ENCODE assay signal across 1 cellular context in the genomic region with DNA sequence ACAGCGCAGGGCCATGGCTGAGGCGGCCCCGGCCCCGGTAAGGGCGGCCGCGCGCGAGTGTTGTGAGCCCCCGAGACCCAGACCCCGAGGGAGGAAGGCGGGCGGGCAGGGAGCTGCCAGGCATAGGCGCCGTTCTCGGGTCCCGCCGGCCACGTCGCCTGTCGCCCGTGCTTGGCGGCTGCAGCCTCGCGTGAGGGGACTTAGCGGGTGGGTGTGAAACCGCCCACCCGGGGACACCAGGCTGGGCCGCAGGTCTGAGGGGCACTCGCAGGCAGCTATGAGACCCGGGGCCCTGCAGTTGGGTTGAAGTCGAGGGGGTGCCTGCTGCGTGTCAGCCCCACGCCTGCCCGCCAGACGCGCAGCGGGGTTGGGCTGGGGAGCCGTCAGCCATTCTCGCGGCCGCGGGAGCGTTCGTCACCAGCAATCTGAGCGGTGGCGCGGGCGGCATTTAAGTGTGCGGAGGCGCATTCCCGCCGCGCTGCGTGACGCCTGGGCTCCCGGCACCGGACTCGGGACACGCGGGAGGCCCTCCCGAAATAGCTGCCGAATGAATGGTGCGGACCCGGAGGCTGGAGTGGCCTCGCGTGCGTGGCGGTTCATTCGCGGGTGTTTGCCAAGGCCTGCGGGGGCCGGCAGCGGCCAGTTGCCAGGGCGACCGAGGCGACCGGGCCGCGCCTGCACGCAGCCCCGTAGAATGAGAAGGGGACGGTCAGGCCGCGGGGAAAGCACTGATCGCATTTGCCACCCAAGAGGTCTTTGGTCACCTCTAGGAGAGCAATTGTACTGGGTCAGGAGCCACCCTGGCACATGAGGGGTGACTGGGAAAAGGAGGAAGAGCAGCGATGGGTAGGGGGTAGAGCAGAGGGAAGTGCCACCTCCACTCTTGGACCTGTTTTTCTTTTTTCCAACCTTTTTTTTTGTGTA.
A peak's percentile ranks its signal among the peaks of the same experiment; 100 is the strongest.
TF ChIP-seq lines count a peak whose summit lies in the region.

No MANE protein-coding gene starts in this region.

TF ChIP-seq in K562, 482 proteins besides CTCF, POLR2A, EP300 and RAD21 (continued from another document and continues in another):
- TF ChIP-seq, protein P1, sequence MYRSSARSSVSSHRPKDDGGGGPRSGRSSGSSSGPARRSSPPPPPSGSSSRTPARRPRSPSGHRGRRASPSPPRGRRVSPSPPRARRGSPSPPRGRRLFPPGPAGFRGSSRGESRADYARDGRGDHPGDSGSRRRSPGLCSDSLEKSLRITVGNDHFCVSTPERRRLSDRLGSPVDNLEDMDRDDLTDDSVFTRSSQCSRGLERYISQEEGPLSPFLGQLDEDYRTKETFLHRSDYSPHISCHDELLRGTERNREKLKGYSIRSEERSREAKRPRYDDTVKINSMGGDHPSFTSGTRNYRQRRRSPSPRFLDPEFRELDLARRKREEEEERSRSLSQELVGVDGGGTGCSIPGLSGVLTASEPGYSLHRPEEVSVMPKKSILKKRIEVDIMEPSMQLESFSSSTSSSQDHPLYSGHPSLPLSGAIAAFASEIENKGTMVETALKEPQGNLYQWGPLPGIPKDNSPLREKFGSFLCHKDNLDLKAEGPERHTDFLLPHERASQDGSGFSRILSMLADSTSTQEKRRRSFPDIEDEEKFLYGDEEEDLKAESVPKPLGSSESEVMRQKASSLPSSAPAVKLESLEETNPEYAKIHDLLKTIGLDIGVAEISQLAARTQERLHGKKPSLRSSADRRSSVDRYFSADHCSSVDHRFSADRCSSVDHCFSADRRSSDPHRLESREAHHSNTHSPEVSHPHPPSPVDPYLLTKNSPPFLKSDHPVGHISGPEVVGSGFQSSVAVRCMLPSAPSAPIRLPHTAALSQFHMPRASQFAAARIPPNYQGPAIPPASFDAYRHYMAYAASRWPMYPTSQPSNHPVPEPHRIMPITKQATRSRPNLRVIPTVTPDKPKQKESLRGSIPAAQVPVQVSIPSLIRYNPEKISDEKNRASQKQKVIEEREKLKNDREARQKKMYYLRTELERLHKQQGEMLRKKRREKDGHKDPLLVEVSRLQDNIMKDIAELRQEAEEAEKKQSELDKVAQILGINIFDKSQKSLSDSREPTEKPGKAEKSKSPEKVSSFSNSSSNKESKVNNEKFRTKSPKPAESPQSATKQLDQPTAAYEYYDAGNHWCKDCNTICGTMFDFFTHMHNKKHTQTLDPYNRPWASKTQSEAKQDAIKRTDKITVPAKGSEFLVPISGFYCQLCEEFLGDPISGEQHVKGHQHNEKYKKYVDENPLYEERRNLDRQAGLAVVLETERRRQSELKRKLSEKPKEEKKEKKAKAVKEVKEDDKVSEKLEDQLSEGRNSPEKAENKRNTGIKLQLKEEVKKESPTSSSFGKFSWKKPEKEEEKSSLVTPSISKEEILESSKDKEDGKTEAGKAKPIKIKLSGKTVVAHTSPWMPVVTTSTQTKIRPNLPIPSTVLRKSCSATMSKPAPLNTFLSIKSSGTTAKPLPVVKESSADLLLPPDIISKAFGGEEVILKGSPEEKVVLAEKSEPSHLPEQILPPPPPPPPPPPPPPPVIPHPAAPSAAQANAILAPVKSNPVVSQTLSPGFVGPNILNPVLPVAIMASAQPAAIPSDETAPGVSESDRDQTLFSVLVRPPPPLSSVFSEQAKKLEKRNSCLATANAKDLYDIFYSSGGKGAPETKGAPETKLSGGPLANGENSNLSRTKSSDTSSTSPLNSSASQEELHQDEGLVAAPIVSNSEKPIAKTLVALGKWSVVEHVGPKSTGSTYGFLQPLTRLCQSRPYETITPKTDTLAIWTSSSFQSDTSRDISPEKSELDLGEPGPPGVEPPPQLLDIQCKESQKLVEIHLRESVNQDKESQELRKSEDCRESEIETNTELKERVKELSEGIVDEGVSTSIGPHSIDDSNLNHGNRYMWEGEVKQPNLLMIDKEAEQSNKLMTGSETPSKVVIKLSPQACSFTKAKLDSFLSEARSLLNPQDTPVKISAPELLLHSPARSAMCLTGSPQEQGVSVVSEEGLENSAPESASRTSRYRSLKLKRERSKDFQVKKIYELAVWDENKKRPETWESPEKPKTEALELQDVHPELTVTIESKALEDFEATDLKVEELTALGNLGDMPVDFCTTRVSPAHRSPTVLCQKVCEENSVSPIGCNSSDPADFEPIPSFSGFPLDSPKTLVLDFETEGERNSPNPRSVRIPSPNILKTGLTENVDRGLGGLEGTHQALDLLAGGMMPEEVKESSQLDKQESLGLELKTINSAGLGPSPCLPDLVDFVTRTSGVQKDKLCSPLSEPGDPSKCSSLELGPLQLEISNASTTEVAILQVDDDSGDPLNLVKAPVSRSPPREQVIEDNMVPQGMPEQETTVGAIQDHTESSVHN (IDR thresholded peaks at IDR 0.05; ENCODE audit: borderline replicate concordance in 1 of 2, low read depth in 1 of 2), result no peak
- no peak for TF ChIP-seq MCM3 (IDR thresholded peaks at IDR 0.05)
- no peak for TF ChIP-seq HSF4 (CRISPR knock-in tag; IDR thresholded peaks at IDR 0.05; ENCODE audit: borderline replicate concordance)
- TF ChIP-seq COPS2 (conservative IDR thresholded peaks at IDR 0.05), result no peak
- no peak for TF ChIP-seq ZFP36 (IDR thresholded peaks at IDR 0.05; ENCODE audit: low read depth, low read length, partially characterized antibody)
- peak; percentile 71 for TF ChIP-seq GABPB1 (CRISPR knock-in tag; IDR thresholded peaks at IDR 0.05)
- TF ChIP-seq NR2F6 (CRISPR knock-in tag; IDR thresholded peaks at IDR 0.05), result no peak
- no peak for TF ChIP-seq LCOR (CRISPR knock-in tag; IDR thresholded peaks at IDR 0.05)
- no peak for TF ChIP-seq E2F1 (CRISPR knock-in tag; IDR thresholded peaks at IDR 0.05)
- no peak for TF ChIP-seq NFXL1 (CRISPR knock-in tag; IDR thresholded peaks at IDR 0.05)
- TF ChIP-seq ELF2 (CRISPR knock-in tag; IDR thresholded peaks at IDR 0.05), result no peak
- TF ChIP-seq ZNF57 (CRISPR knock-in tag; IDR thresholded peaks at IDR 0.05), result no peak
- 0 out of 2 replicates have a peak, but pooled peaks have one; percentile 33 for TF ChIP-seq RBM14 (IDR thresholded peaks at IDR 0.05; ENCODE audit: borderline replicate concordance, insufficient read depth, low read depth, low read length)
- no peak for TF ChIP-seq HMG20B (CRISPR knock-in tag; IDR thresholded peaks at IDR 0.05)
- TF ChIP-seq SMAD1 (IDR thresholded peaks at IDR 0.05; ENCODE audit: low read depth, low read length, partially characterized antibody), result no peak
- no peak; the same call in 1 of the 2 replicates for TF ChIP-seq ZNF274 (IDR thresholded peaks at IDR 0.05; ENCODE audit: borderline replicate concordance, low read depth, low read length)
- peak; percentile 92 for TF ChIP-seq RFX1 (IDR thresholded peaks at IDR 0.05)
- TF ChIP-seq NFIC (IDR thresholded peaks at IDR 0.05), result no peak; the same call in 1 of the 2 replicates
- TF ChIP-seq, protein P2, sequence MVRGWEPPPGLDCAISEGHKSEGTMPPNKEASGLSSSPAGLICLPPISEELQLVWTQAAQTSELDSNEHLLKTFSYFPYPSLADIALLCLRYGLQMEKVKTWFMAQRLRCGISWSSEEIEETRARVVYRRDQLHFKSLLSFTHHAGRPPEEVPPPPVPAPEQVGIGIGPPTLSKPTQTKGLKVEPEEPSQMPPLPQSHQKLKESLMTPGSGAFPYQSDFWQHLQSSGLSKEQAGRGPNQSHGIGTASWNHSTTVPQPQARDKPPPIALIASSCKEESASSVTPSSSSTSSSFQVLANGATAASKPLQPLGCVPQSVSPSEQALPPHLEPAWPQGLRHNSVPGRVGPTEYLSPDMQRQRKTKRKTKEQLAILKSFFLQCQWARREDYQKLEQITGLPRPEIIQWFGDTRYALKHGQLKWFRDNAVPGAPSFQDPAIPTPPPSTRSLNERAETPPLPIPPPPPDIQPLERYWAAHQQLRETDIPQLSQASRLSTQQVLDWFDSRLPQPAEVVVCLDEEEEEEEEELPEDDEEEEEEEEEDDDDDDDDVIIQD (CRISPR knock-in tag; IDR thresholded peaks at IDR 0.05), result 0 out of 2 replicates have a peak, but pooled peaks have one; percentile 55
- peak; percentile 17 to 23; a peak in 1 of 4 replicates for TF ChIP-seq MLLT1 (IDR thresholded peaks at IDR 0.05)
- TF ChIP-seq MTA2 (IDR thresholded peaks at IDR 0.05; ENCODE audit: low read depth), result no peak
- peak; percentile 72; the same call in 1 of the 2 replicates for TF ChIP-seq FOXP1 (CRISPR knock-in tag; IDR thresholded peaks at IDR 0.05)
- TF ChIP-seq HIVEP1 (CRISPR knock-in tag; IDR thresholded peaks at IDR 0.05), result no peak
- no peak for TF ChIP-seq CREB5 (CRISPR knock-in tag; IDR thresholded peaks at IDR 0.05)
- TF ChIP-seq SMARCA4 (IDR thresholded peaks at IDR 0.05), result no peak
- TF ChIP-seq, protein P3, sequence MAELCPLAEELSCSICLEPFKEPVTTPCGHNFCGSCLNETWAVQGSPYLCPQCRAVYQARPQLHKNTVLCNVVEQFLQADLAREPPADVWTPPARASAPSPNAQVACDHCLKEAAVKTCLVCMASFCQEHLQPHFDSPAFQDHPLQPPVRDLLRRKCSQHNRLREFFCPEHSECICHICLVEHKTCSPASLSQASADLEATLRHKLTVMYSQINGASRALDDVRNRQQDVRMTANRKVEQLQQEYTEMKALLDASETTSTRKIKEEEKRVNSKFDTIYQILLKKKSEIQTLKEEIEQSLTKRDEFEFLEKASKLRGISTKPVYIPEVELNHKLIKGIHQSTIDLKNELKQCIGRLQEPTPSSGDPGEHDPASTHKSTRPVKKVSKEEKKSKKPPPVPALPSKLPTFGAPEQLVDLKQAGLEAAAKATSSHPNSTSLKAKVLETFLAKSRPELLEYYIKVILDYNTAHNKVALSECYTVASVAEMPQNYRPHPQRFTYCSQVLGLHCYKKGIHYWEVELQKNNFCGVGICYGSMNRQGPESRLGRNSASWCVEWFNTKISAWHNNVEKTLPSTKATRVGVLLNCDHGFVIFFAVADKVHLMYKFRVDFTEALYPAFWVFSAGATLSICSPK (IDR thresholded peaks at IDR 0.05; ENCODE audit: borderline replicate concordance), result no peak
- TF ChIP-seq FOXO4 (CRISPR knock-in tag; IDR thresholded peaks at IDR 0.05), result 0 out of 2 replicates have a peak, but pooled peaks have one; percentile 14
- TF ChIP-seq RBM17 (IDR thresholded peaks at IDR 0.05; ENCODE audit: borderline replicate concordance, low read depth, low read length), result no peak
- TF ChIP-seq, protein P4, sequence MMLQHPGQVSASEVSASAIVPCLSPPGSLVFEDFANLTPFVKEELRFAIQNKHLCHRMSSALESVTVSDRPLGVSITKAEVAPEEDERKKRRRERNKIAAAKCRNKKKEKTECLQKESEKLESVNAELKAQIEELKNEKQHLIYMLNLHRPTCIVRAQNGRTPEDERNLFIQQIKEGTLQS (IDR thresholded peaks at IDR 0.05), result no peak
- TF ChIP-seq, protein P4 (CRISPR knock-in tag; conservative IDR thresholded peaks at IDR 0.05), result 0 out of 2 replicates have a peak, but pooled peaks have one; percentile 34
- peak; percentile 42 to 66; a peak in 3 of 4 replicates for TF ChIP-seq MAZ (CRISPR knock-in tag; conservative IDR thresholded peaks at IDR 0.05 in 1 of 2, IDR thresholded peaks at IDR 0.05 in 1 of 2)
- TF ChIP-seq THAP7 (CRISPR knock-in tag; IDR thresholded peaks at IDR 0.05), result no peak
- TF ChIP-seq HMG20A (CRISPR knock-in tag; conservative IDR thresholded peaks at IDR 0.05), result no peak
- TF ChIP-seq ID3 (CRISPR knock-in tag; IDR thresholded peaks at IDR 0.05), result no peak
- no peak for TF ChIP-seq ID3 (tag; IDR thresholded peaks at IDR 0.05)
- TF ChIP-seq GATAD2A (IDR thresholded peaks at IDR 0.05), result peak; percentile 81
- no peak for TF ChIP-seq GTF2A2 (tag; IDR thresholded peaks at IDR 0.05)
